ENCODE assay signal across 1 cellular context in the genomic region with DNA sequence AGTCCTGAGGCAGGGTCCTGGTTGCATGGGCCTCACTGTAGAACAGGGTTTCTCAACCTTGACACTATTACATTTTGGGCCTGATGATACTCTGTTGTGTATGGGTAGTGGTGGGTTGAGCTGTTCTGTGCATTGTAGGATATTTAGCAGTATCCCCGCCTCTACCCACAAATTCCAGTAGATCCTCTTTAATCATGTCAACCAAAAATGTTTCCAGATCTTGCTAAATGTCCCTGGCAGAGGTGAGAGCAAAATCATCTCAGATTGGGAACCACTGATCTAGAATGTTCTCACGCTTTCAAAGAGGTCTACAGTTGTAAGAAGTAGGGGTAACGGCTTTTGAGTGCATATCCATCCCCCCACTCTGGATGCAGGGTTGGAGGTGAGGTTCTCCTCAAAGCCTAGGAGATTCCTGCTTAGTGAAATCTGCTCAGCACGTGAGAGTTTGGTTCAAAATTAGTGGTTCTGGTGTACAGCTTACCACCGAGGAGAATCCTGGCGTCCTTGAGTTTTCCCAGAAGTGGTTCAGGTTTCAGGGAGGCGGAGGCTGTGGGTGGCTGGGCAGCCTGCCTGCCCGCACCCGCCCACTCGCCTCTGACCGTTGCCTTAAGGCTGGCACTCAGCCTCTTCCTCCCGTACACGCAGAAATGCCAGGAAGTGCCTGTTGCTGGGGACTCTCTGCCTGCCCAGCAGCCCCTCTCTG.
TF ChIP-seq lines count a peak whose summit lies in the region.

No MANE protein-coding gene starts in this region.

TF ChIP-seq in GM23338, 12 proteins besides CTCF, POLR2A, EP300 and RAD21 (continued from another document):
- TF ChIP-seq, protein P1, sequence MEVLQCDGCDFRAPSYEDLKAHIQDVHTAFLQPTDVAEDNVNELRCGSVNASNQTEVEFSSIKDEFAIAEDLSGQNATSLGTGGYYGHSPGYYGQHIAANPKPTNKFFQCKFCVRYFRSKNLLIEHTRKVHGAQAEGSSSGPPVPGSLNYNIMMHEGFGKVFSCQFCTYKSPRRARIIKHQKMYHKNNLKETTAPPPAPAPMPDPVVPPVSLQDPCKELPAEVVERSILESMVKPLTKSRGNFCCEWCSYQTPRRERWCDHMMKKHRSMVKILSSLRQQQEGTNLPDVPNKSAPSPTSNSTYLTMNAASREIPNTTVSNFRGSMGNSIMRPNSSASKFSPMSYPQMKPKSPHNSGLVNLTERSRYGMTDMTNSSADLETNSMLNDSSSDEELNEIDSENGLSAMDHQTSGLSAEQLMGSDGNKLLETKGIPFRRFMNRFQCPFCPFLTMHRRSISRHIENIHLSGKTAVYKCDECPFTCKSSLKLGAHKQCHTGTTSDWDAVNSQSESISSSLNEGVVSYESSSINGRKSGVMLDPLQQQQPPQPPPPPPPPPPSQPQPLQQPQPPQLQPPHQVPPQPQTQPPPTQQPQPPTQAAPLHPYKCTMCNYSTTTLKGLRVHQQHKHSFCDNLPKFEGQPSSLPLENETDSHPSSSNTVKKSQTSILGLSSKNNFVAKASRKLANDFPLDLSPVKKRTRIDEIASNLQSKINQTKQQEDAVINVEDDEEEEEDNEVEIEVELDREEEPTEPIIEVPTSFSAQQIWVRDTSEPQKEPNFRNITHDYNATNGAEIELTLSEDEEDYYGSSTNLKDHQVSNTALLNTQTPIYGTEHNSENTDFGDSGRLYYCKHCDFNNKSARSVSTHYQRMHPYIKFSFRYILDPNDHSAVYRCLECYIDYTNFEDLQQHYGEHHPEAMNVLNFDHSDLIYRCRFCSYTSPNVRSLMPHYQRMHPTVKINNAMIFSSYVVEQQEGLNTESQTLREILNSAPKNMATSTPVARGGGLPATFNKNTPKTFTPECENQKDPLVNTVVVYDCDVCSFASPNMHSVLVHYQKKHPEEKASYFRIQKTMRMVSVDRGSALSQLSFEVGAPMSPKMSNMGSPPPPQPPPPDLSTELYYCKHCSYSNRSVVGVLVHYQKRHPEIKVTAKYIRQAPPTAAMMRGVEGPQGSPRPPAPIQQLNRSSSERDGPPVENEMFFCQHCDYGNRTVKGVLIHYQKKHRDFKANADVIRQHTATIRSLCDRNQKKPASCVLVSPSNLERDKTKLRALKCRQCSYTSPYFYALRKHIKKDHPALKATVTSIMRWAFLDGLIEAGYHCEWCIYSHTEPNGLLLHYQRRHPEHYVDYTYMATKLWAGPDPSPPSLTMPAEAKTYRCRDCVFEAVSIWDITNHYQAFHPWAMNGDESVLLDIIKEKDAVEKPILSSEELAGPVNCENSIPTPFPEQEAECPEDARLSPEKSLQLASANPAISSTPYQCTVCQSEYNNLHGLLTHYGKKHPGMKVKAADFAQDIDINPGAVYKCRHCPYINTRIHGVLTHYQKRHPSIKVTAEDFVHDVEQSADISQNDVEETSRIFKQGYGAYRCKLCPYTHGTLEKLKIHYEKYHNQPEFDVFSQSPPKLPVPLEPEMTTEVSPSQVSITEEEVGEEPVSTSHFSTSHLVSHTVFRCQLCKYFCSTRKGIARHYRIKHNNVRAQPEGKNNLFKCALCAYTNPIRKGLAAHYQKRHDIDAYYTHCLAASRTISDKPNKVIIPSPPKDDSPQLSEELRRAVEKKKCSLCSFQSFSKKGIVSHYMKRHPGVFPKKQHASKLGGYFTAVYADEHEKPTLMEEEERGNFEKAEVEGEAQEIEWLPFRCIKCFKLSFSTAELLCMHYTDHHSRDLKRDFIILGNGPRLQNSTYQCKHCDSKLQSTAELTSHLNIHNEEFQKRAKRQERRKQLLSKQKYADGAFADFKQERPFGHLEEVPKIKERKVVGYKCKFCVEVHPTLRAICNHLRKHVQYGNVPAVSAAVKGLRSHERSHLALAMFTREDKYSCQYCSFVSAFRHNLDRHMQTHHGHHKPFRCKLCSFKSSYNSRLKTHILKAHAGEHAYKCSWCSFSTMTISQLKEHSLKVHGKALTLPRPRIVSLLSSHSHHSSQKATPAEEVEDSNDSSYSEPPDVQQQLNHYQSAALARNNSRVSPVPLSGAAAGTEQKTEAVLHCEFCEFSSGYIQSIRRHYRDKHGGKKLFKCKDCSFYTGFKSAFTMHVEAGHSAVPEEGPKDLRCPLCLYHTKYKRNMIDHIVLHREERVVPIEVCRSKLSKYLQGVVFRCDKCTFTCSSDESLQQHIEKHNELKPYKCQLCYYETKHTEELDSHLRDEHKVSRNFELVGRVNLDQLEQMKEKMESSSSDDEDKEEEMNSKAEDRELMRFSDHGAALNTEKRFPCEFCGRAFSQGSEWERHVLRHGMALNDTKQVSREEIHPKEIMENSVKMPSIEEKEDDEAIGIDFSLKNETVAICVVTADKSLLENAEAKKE (CRISPR knock-in tag; IDR thresholded peaks at IDR 0.05) = no peak
- TF ChIP-seq ZNF114 (CRISPR knock-in tag; IDR thresholded peaks at IDR 0.05) = no peak
- TF ChIP-seq EZH2 (IDR thresholded peaks at IDR 0.05; ENCODE audit: low read depth, unreplicated experiment) = no peak
- no peak for TF ChIP-seq ZNF331 (CRISPR knock-in tag; IDR thresholded peaks at IDR 0.05; ENCODE audit: low read depth)
TF ChIP-seq in GM23338: peak in this region for 0.
